ENCODE assay signal across 1 cellular context in the genomic region with DNA sequence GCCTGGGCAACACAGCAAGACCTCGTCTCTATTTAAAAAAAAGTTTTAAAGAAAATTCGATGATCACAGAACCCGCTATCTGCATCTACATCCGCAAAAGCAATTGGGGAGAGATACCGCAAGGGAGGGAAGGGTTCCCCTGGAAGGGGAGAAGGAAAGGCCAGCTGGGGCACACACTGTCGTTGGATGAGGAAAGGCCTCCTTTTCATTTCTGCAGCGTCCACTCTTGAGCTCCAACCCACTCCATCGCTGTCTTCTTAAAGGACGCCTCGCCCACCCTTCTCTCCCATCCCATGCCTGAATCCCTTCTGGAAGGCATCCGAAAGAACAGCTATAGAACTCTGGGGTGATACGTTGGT.
TF ChIP-seq lines count a peak whose summit lies in the region.

No MANE protein-coding gene starts in this region.

TF ChIP-seq in GM23338, 12 proteins besides CTCF, POLR2A, EP300 and RAD21 (continued from another document):
- TF ChIP-seq, protein P1, sequence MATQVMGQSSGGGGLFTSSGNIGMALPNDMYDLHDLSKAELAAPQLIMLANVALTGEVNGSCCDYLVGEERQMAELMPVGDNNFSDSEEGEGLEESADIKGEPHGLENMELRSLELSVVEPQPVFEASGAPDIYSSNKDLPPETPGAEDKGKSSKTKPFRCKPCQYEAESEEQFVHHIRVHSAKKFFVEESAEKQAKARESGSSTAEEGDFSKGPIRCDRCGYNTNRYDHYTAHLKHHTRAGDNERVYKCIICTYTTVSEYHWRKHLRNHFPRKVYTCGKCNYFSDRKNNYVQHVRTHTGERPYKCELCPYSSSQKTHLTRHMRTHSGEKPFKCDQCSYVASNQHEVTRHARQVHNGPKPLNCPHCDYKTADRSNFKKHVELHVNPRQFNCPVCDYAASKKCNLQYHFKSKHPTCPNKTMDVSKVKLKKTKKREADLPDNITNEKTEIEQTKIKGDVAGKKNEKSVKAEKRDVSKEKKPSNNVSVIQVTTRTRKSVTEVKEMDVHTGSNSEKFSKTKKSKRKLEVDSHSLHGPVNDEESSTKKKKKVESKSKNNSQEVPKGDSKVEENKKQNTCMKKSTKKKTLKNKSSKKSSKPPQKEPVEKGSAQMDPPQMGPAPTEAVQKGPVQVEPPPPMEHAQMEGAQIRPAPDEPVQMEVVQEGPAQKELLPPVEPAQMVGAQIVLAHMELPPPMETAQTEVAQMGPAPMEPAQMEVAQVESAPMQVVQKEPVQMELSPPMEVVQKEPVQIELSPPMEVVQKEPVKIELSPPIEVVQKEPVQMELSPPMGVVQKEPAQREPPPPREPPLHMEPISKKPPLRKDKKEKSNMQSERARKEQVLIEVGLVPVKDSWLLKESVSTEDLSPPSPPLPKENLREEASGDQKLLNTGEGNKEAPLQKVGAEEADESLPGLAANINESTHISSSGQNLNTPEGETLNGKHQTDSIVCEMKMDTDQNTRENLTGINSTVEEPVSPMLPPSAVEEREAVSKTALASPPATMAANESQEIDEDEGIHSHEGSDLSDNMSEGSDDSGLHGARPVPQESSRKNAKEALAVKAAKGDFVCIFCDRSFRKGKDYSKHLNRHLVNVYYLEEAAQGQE (IDR thresholded peaks at IDR 0.05; ENCODE audit: unreplicated experiment): no peak
- TF ChIP-seq EZH2phosphoT487 (IDR thresholded peaks at IDR 0.05; ENCODE audit: unreplicated experiment) (no peak), EZH2 (IDR thresholded peaks at IDR 0.05; ENCODE audit: low read depth, unreplicated experiment) (no peak), ZNF331 (CRISPR knock-in tag; IDR thresholded peaks at IDR 0.05; ENCODE audit: low read depth) (no peak), ETS1 (IDR thresholded peaks at IDR 0.05) (no peak), POLR2AphosphoS5 (IDR thresholded peaks at IDR 0.05; ENCODE audit: low read depth) (no peak), CREB1 (CRISPR knock-in tag; IDR thresholded peaks at IDR 0.05; ENCODE audit: low read depth) (no peak), ZNF114 (CRISPR knock-in tag; IDR thresholded peaks at IDR 0.05) (no peak), NANOG (IDR thresholded peaks at IDR 0.05; ENCODE audit: borderline replicate concordance) (no peak), JUNB (IDR thresholded peaks at IDR 0.05; ENCODE audit: unreplicated experiment) (no peak)
